11 cellular contexts compared by ENCODE assay signal in genomic region chr4:147481577-147482109, GRCh38. TPM values are rescaled to one million over a fixed set of nuclear protein-coding genes. Genes with fewer than 3 reads are reported as not detected.
DNase-seq lines count a peak whose midpoint lies in the region; ATAC-seq, FAIRE-seq and TF ChIP-seq lines count a peak whose summit lies in the region.
"Had no signal": no experiment of that assay in that cellular context is flagged by ENCODE, and none has a peak within 500 bp of the region (broad histone marks: within the 10 kb centered on the region; RNA-seq: fewer than 3 reads in every experiment).

No MANE protein-coding gene starts in this region.

- no peak for ATAC-seq in GM21529 (IDR thresholded peaks at IDR 0.05; ENCODE audit: unreplicated experiment)

- peaks cover 17% of the 10 kb centered on the region for H3K36me3 Mint-ChIP-seq in chondrocyte (ENCODE audit: low read depth)
- H3K36me3 Mint-ChIP-seq: activated naive CD8-positive, alpha-beta T cell had no signal

- H3K27me3 ChIP-seq in smooth muscle cell (ENCODE audit: low read depth): peaks cover 9% of the 10 kb centered on the region

- no peaks in the 10 kb centered on the region for H3K27me3 Mint-ChIP-seq in chondrocyte (ENCODE audit: low read depth)

- H3K4me1 ChIP-seq in HEK293 (ENCODE audit: control insufficient read depth, insufficient read depth, low read length): no peaks in the 10 kb centered on the region
- no peaks in the 10 kb centered on the region for H3K4me1 ChIP-seq in kidney (ENCODE audit: control insufficient read depth in 1 of 2, insufficient read depth in 1 of 2, low read depth in 1 of 2, low read length in 2 of 2)
- H3K4me1 ChIP-seq in smooth muscle cell (ENCODE audit: low read depth): peaks cover 7% of the 10 kb centered on the region

- peak overlapping the region; percentile 93 for H2AFZ ChIP-seq in smooth muscle cell (ENCODE audit: low read depth)

- H3K9ac ChIP-seq in kidney (ENCODE audit: low read length in 2 of 2): no peak overlapping the region
- no peak overlapping the region for H3K9ac ChIP-seq in smooth muscle cell (ENCODE audit: low read depth)

- CTCF ChIA-PET in HEK293 (lab: Yijun Ruan, JAX): interaction anchor here (0.6 to 1.1 kb wide), 2 partner anchors 27 to 279 kb away, joined by 3 to 4 read pairs; no protein-coding TSS in a partner anchor

- DNase-seq in chondrocyte (ENCODE audit: low spot score) (no peak), kidney (no peak), smooth muscle cell (lab: John Stamatoyannopoulos, UW; ENCODE audit: unreplicated experiment) (no peak), SW 1271 (lab: John Stamatoyannopoulos, UW) (no peak), nucleus accumbens (lab: John Stamatoyannopoulos, UW) (no peak)
- DNase-seq in stimulated activated CD4-positive, alpha-beta T cell treated with anti-CD3 and anti-CD28 coated beads, Interleukin-12 subunit alpha, Interleukin-12 subunit beta, amount 100 ng/mL, for 4 hours: no peak
- DNase-seq: NCI-H1417 treated with DMSO at 0.1 percent for 48 hours had no signal

- peak overlapping the region; percentile 92 for H3K4me2 ChIP-seq in smooth muscle cell

- H3K9me3 ChIP-seq in HEK293 (ENCODE audit: control insufficient read depth, insufficient read depth, low read depth, low read length) (no peaks in the 10 kb centered on the region), kidney (ENCODE audit: control insufficient read depth in 1 of 2, low read length in 2 of 2) (no peaks in the 10 kb centered on the region), smooth muscle cell (replicated peaks; ENCODE audit: low read depth) (no peaks in the 10 kb centered on the region)

- H3K4me3 ChIP-seq in HEK293 (ENCODE audit: low read depth, low read length): peak overlapping the region; percentile 42
- H3K4me3 ChIP-seq in kidney (ENCODE audit: low read length in 2 of 2): peak overlapping the region; percentile 18 to 43
- peak overlapping the region; percentile 73 for H3K4me3 ChIP-seq in smooth muscle cell

- H3K4me3 Mint-ChIP-seq in chondrocyte (ENCODE audit: unreplicated experiment): peak overlapping the region; percentile 94
- H3K4me3 Mint-ChIP-seq: activated naive CD8-positive, alpha-beta T cell had no signal

- H3K79me2 ChIP-seq in smooth muscle cell (ENCODE audit: low read depth): no peaks in the 10 kb centered on the region

- POLR2A ChIA-PET in HEK293 (lab: Yijun Ruan, JAX): no interaction called here

- H3K4me1 Mint-ChIP-seq in chondrocyte (ENCODE audit: low read depth): peaks cover 56% of the 10 kb centered on the region

- no peaks in the 10 kb centered on the region for H3F3A ChIP-seq in smooth muscle cell (ENCODE audit: low read depth)

- H3K27ac ChIP-seq in HEK293 (ENCODE audit: extremely low read depth, low read depth, low read length) (no peak overlapping the region; the same call in 1 of the 2 replicates), kidney (ENCODE audit: low read depth in 2 of 2, low read length in 2 of 2) (peak overlapping the region; percentile 3 to 22), smooth muscle cell (ENCODE audit: low read depth) (no peak overlapping the region)

- no peaks in the 10 kb centered on the region for H4K20me1 ChIP-seq in smooth muscle cell (ENCODE audit: low read depth)

- peak overlapping the region; percentile 89 for H3K27ac Mint-ChIP-seq in chondrocyte (ENCODE audit: unreplicated experiment)
- H3K27ac Mint-ChIP-seq: activated naive CD8-positive, alpha-beta T cell had no signal

- WGBS in smooth muscle cell (ENCODE audit: low lambda C conversion rate): 6% methylated on average over 13 of the region's 13 CpGs

- intact Hi-C loops in kidney (cut with DNase I): no loop called here

- FAIRE-seq in kidney (lab: Jason Lieb, UNC): no peak

- H3K36me3 ChIP-seq in HEK293 (ENCODE audit: control insufficient read depth in 2 of 2, insufficient read depth in 1 of 2, low read length in 2 of 2) (no peaks in the 10 kb centered on the region), kidney (ENCODE audit: control insufficient read depth in 1 of 2, insufficient read depth in 2 of 2, low read length in 2 of 2) (no peaks in the 10 kb centered on the region), smooth muscle cell (ENCODE audit: low read depth) (no peaks in the 10 kb centered on the region)

- H3K9me3 Mint-ChIP-seq in chondrocyte (ENCODE audit: low read depth): no peaks in the 10 kb centered on the region

- TF ChIP-seq CTCF in HEK293 (tag by site-specific recombination; IDR thresholded peaks at IDR 0.05): no peak
- no peak for TF ChIP-seq CTCF in chondrocyte (IDR thresholded peaks at IDR 0.05)
- TF ChIP-seq CTCF in kidney (IDR thresholded peaks at IDR 0.05; ENCODE audit: borderline replicate concordance, extremely low read depth, insufficient read depth): no peak
- no peak for TF ChIP-seq CTCF in smooth muscle cell (IDR thresholded peaks at IDR 0.05; ENCODE audit: borderline replicate concordance, insufficient read depth, poor library complexity, severe bottlenecking)

TF ChIP-seq in HEK293, 187 proteins besides CTCF, POLR2A, EP300 and RAD21 (continues in another document):
- TF ChIP-seq, protein P1, sequence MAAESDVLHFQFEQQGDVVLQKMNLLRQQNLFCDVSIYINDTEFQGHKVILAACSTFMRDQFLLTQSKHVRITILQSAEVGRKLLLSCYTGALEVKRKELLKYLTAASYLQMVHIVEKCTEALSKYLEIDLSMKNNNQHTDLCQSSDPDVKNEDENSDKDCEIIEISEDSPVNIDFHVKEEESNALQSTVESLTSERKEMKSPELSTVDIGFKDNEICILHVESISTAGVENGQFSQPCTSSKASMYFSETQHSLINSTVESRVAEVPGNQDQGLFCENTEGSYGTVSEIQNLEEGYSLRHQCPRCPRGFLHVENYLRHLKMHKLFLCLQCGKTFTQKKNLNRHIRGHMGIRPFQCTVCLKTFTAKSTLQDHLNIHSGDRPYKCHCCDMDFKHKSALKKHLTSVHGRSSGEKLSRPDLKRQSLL (tag by site-specific recombination; IDR thresholded peaks at IDR 0.05): peak; percentile 74
- TF ChIP-seq ZNF629 (tag by site-specific recombination; IDR thresholded peaks at IDR 0.05) (no peak), ZNF701 (tag by site-specific recombination; IDR thresholded peaks at IDR 0.05) (no peak), ZNF280D (tag by site-specific recombination; IDR thresholded peaks at IDR 0.05) (no peak), SETDB1 (IDR thresholded peaks at IDR 0.05; ENCODE audit: insufficient read length, low read length) (no peak), ZNF350 (tag by site-specific recombination; IDR thresholded peaks at IDR 0.05) (no peak), SCRT1 (tag by site-specific recombination; IDR thresholded peaks at IDR 0.05; ENCODE audit: borderline replicate concordance) (peak; percentile 81; the same call in 1 of the 2 replicates), SCRT2 (tag by site-specific recombination; IDR thresholded peaks at IDR 0.05) (peak; percentile 97), ZNF394 (tag by site-specific recombination; IDR thresholded peaks at IDR 0.05; ENCODE audit: borderline replicate concordance) (no peak), ZNF473 (tag by site-specific recombination; IDR thresholded peaks at IDR 0.05) (no peak), BCL6B (tag by site-specific recombination; IDR thresholded peaks at IDR 0.05) (no peak), ZBTB20 (tag by site-specific recombination; IDR thresholded peaks at IDR 0.05) (peak; percentile 0; the same call in 1 of the 2 replicates), ZNF211 (tag by site-specific recombination; IDR thresholded peaks at IDR 0.05; ENCODE audit: low read depth) (no peak), ZNF37A (tag by site-specific recombination; IDR thresholded peaks at IDR 0.05) (no peak), ZFP69B (tag by site-specific recombination; IDR thresholded peaks at IDR 0.05) (no peak), ZNF423 (tag by site-specific recombination; IDR thresholded peaks at IDR 0.05) (no peak), ZNF2 (tag by site-specific recombination; IDR thresholded peaks at IDR 0.05) (no peak), GLI4 (tag by site-specific recombination; IDR thresholded peaks at IDR 0.05) (no peak), ZNF843 (tag by site-specific recombination; IDR thresholded peaks at IDR 0.05) (no peak)

RNA-seq across cellular contexts. Expression of gene EDNRA, which starts 0.7 kb away (rescaled TPM):
- total RNA-seq in chondrocyte (58.3 to 136 TPM (median 135 TPM) in 3 replicates), kidney (8.1 TPM), smooth muscle cell (6.9 and 8.6 TPM in 2 replicates)
- polyA plus RNA-seq in kidney (ENCODE audit: insufficient read depth, low read depth, low replicate concordance) (3.2 TPM), smooth muscle cell (1.2 and 4.8 TPM in 2 replicates)
- total RNA-seq: T-helper 2 cell treated with Interferon-gamma antibody and Interleukin-4, amounts not matched to agents 100 ng/mL and 5 ng/mL, for 36 hours had no signal

Comparison
In these comparisons a context has a peak if more than half of its experiments do, and no peak if none do; other contexts are left out.
1. H3K27ac ChIP-seq: peak in kidney (2 of 2); none in HEK293 (single experiment) and smooth muscle cell (single experiment).
2. Peak in every context shown above with its lines, with median percentiles within 50 percentile points of each other: H3K4me3 ChIP-seq.